Comparison of ENCODE assay signal across 8 cellular contexts in genomic region chr3:30511524-30512278, GRCh38.
DNase-seq lines count a peak whose midpoint lies in the region; ATAC-seq and TF ChIP-seq lines count a peak whose summit lies in the region.

No MANE protein-coding gene starts in this region.

- H3K27ac Mint-ChIP-seq in CD8-positive, alpha-beta memory T cell: peak overlapping the region in 1 of 8 donors; percentile 0
- H3K27ac Mint-ChIP-seq in CD4-positive, alpha-beta T cell: no peak overlapping the region

- no peak overlapping the region for H4K8ac ChIP-seq in mesendoderm (ENCODE audit: low read depth, low read length)

- H3K4me3 Mint-ChIP-seq in CD8-positive, alpha-beta memory T cell: no peak overlapping the region
- H3K4me3 Mint-ChIP-seq in CD4-positive, alpha-beta T cell: no peak overlapping the region

- intact Hi-C loops in breast epithelium (cut with DNase I; ENCODE audit: low total_unique reads): loop anchor here (2.0 kb wide), 1 partner anchor 57 kb away; no protein-coding TSS in a partner anchor
- intact Hi-C loops in CD4-positive, alpha-beta T cell (cut with DNase I, micrococcal nuclease): loop anchor here in 1 of 2 experiments (10.0 kb wide), 1 partner anchor 183 kb away; no protein-coding TSS in a partner anchor

- POLR2A ChIA-PET in CD8-positive, alpha-beta memory T cell (lab: Charles Lee): no interaction called here
- POLR2A ChIA-PET in CD4-positive, alpha-beta T cell (lab: Charles Lee): no interaction called here

- no peaks in the 10 kb centered on the region for H3K79me2 ChIP-seq in mesendoderm (ENCODE audit: control insufficient read depth, insufficient read depth, low read length)

- no peak overlapping the region for H3K56ac ChIP-seq in mesendoderm (ENCODE audit: low read length)

- H2BK15ac ChIP-seq in mesendoderm (replicated peaks; ENCODE audit: low read depth): no peak overlapping the region

- no peaks in the 10 kb centered on the region for H3K36me3 Mint-ChIP-seq in CD8-positive, alpha-beta memory T cell
- H3K36me3 Mint-ChIP-seq in CD4-positive, alpha-beta T cell (ENCODE audit: low read depth): no peaks in the 10 kb centered on the region

- peaks cover 4 to 9% (median 4%) of the 10 kb centered on the region in 3 donors for H3K4me1 Mint-ChIP-seq in CD8-positive, alpha-beta memory T cell
- peaks cover 11% of the 10 kb centered on the region for H3K4me1 Mint-ChIP-seq in CD4-positive, alpha-beta T cell (ENCODE audit: low read depth)

- H3K27me3 Mint-ChIP-seq in CD8-positive, alpha-beta memory T cell: no peaks in the 10 kb centered on the region
- H3K27me3 Mint-ChIP-seq in CD4-positive, alpha-beta T cell: no peaks in the 10 kb centered on the region

- WGBS in mesendoderm (ENCODE audit: extremely low coverage, insufficient coverage, low lambda C conversion rate): 100% methylated on average over 1 of the region's 9 CpGs

- no peak overlapping the region for H3K23ac ChIP-seq in mesendoderm (ENCODE audit: low read length)

- no peak overlapping the region for H2BK120ac ChIP-seq in mesendoderm (ENCODE audit: low read depth, low read length)

- H2AK5ac ChIP-seq in mesendoderm (ENCODE audit: low read length): no peak overlapping the region

- H3K4ac ChIP-seq in mesendoderm (ENCODE audit: low read depth, low read length): no peak overlapping the region

- H3K4me1 ChIP-seq in breast epithelium: no peaks in the 10 kb centered on the region
- H3K4me1 ChIP-seq in mesendoderm (ENCODE audit: control insufficient read depth, low read depth, low read length): no peaks in the 10 kb centered on the region
- H3K4me1 ChIP-seq in CD8-positive, alpha-beta memory T cell (ENCODE audit: insufficient read depth, low read length): no peaks in the 10 kb centered on the region

- DNase-seq in AG09319 (ENCODE audit: extremely low read depth, low read depth) (peak; percentile 79), LHCN-M2 (ENCODE audit: low read depth) (peak; percentile 97), breast epithelium (ENCODE audit: low spot score in 2 of 2) (peak in 1 of 2 donors; percentile 30), mesendoderm (peak; percentile 58), ureter (ENCODE audit: low spot score) (no peak)
- DNase-seq in CD8-positive, alpha-beta memory T cell: no peak
- no peak for DNase-seq in CD4-positive, alpha-beta T cell

- TF ChIP-seq CTCF in AG09319 (IDR thresholded peaks at IDR 0.05; ENCODE audit: low read depth, low read length) (no peak), breast epithelium (IDR thresholded peaks at IDR 0.05) (no peak)
- no peak for TF ChIP-seq CTCF in CD4-positive, alpha-beta T cell (IDR thresholded peaks at IDR 0.05)

- no peak for ATAC-seq in HG03045 (IDR thresholded peaks at IDR 0.05; ENCODE audit: unreplicated experiment)
- ATAC-seq in CD4-positive, alpha-beta T cell (ENCODE audit: poor library complexity): no peak

- peak overlapping the region; percentile 58 to 83 for H3K27ac ChIP-seq in breast epithelium
- H3K27ac ChIP-seq in mesendoderm (ENCODE audit: low read depth, low read length): no peak overlapping the region
- H3K27ac ChIP-seq in CD8-positive, alpha-beta memory T cell (ENCODE audit: low read depth, low read length): no peak overlapping the region
- H3K27ac ChIP-seq in CD4-positive, alpha-beta T cell (ENCODE audit: low read depth, low read length): no peak overlapping the region

- H3K18ac ChIP-seq in mesendoderm (ENCODE audit: low read length): no peak overlapping the region

- CTCF ChIA-PET in CD8-positive, alpha-beta memory T cell (lab: Charles Lee): no interaction called here
- CTCF ChIA-PET in CD4-positive, alpha-beta T cell (lab: Charles Lee): no interaction called here

- no peaks in the 10 kb centered on the region for H3K9me3 ChIP-seq in breast epithelium
- no peaks in the 10 kb centered on the region for H3K9me3 ChIP-seq in CD8-positive, alpha-beta memory T cell (ENCODE audit: low read length)
- H3K9me3 ChIP-seq in CD4-positive, alpha-beta T cell (ENCODE audit: control insufficient read depth, low read length): no peaks in the 10 kb centered on the region

- H3K9me3 Mint-ChIP-seq in CD8-positive, alpha-beta memory T cell: no peaks in the 10 kb centered on the region
- H3K9me3 Mint-ChIP-seq in CD4-positive, alpha-beta T cell: no peaks in the 10 kb centered on the region

- TF ChIP-seq POLR2A in breast epithelium (IDR thresholded peaks at IDR 0.05): no peak

- no peak overlapping the region for H3K4me2 ChIP-seq in mesendoderm (ENCODE audit: low read length)

- H3K4me3 ChIP-seq in breast epithelium: no peak overlapping the region
- no peak overlapping the region for H3K4me3 ChIP-seq in mesendoderm (ENCODE audit: low read length)
- no peak overlapping the region for H3K4me3 ChIP-seq in CD8-positive, alpha-beta memory T cell (ENCODE audit: low read length)

- no peak overlapping the region for H2BK5ac ChIP-seq in mesendoderm (ENCODE audit: low read length)

- H3K27me3 ChIP-seq in breast epithelium (no peaks in the 10 kb centered on the region), mesendoderm (ENCODE audit: insufficient read depth, low read length, poor library complexity) (no peaks in the 10 kb centered on the region)
- H3K27me3 ChIP-seq in CD8-positive, alpha-beta memory T cell (ENCODE audit: insufficient read depth, low read length, poor library complexity, severe bottlenecking): no peaks in the 10 kb centered on the region
- no peaks in the 10 kb centered on the region for H3K27me3 ChIP-seq in CD4-positive, alpha-beta T cell (ENCODE audit: control insufficient read depth, insufficient read depth, low read length)

- H3K79me1 ChIP-seq in mesendoderm (ENCODE audit: low read length): no peaks in the 10 kb centered on the region

- H3K36me3 ChIP-seq in breast epithelium (no peaks in the 10 kb centered on the region), mesendoderm (ENCODE audit: control insufficient read depth, insufficient read depth, low read length) (no peaks in the 10 kb centered on the region)
- H3K36me3 ChIP-seq in CD8-positive, alpha-beta memory T cell (ENCODE audit: insufficient read depth, low read length): no peaks in the 10 kb centered on the region

- H3K9ac ChIP-seq in mesendoderm (ENCODE audit: low read length): no peak overlapping the region

- no peak overlapping the region for H4K5ac ChIP-seq in mesendoderm (ENCODE audit: low read length)

Comparison
In these comparisons a context has a peak if more than half of its experiments do, and no peak if none do; other contexts are left out.
1. DNase-seq: peak in AG09319 (single experiment), LHCN-M2 (single experiment) and mesendoderm (single experiment); none in ureter (single experiment), CD8-positive, alpha-beta memory T cell (0 of 5) and CD4-positive, alpha-beta T cell (0 of 10).
2. H3K27ac ChIP-seq: peak in breast epithelium (2 of 2); none in mesendoderm (single experiment), CD8-positive, alpha-beta memory T cell (single experiment) and CD4-positive, alpha-beta T cell (single experiment).